In the genomic region with DNA sequence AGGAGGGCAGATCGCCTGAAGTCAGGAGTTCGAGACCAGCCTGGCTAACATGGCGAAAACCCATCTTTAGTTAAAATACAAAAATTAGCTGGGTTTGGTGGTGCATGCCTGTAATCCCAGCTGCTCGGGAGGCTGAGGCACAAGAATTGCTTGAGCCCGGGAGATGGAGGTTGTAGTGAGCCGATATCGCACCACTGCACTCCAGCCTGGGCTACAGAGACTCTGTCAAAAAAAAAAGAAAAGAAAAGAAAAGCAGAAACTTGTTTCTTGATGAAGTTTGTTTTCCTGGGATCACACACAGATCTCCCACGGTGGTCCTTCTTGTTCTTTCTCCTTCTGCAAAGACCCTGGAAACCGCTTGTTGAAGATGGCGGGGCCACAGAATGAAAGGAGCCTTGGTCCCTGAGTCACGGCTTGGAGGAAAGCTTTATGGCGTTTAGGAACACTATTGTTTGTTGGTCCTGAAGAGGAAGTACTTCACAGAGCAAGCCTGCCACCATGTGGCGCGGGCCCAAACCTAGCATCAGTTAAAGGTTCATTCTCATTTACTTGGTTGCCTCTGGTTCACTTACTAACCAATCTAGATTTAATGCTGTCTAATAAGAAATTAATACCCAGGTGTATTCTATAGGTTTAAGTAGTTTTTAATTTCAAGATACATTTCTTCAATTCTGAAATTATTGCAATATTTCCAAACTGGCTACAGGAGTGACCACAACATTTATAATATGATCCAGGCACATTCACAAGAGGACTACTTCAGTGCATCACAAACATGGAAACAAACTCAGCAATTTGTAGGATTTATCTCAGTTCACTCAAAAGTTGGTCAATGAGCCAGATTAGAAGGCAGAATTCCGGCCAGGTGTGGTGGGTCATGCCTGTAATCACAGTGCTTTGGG, we compare ENCODE assay signal across 8 cellular contexts. TPM values are rescaled to one million over a fixed set of nuclear protein-coding genes. Genes with fewer than 3 reads are reported as not detected.
DNase-seq lines count a peak whose midpoint lies in the region; ATAC-seq, FAIRE-seq and TF ChIP-seq lines count a peak whose summit lies in the region.

No MANE protein-coding gene starts in this region.

- H3K4me3 Mint-ChIP-seq in mesothelial cell of epicardium: peak overlapping the region; percentile 62

- no peaks in the 10 kb centered on the region for H3K36me3 Mint-ChIP-seq in mesothelial cell of epicardium

- no peaks in the 10 kb centered on the region for H3K36me3 ChIP-seq in effector memory CD4-positive, alpha-beta T cell (ENCODE audit: control insufficient read depth, insufficient read depth, low read length)

- H3K4me3 ChIP-seq in effector memory CD4-positive, alpha-beta T cell (ENCODE audit: insufficient read depth, low read depth, low read length, poor library complexity, severe bottlenecking): peak overlapping the region; percentile 35

- no peak overlapping the region for H3K27ac ChIP-seq in effector memory CD4-positive, alpha-beta T cell (ENCODE audit: insufficient read depth, low read length, poor library complexity, severe bottlenecking)

- peaks cover 16% of the 10 kb centered on the region for H3K4me1 Mint-ChIP-seq in mesothelial cell of epicardium

- no peaks in the 10 kb centered on the region for H3K4me1 ChIP-seq in effector memory CD4-positive, alpha-beta T cell (ENCODE audit: control insufficient read depth, insufficient read depth, low read length, poor library complexity, severe bottlenecking)

- H3K9me3 Mint-ChIP-seq in mesothelial cell of epicardium: no peaks in the 10 kb centered on the region

- no peaks in the 10 kb centered on the region for H3K9me3 ChIP-seq in effector memory CD4-positive, alpha-beta T cell (ENCODE audit: control insufficient read depth, low read length)

- FAIRE-seq in HTR-8/SVneo (lab: Jason Lieb, UNC): no peak

- peak; percentile 25 for TF ChIP-seq CTCF in mesothelial cell of epicardium (IDR thresholded peaks at IDR 0.05; ENCODE audit: unreplicated experiment)

- peak overlapping the region; percentile 83 for H3K27ac Mint-ChIP-seq in mesothelial cell of epicardium

- no peaks in the 10 kb centered on the region for H3K27me3 ChIP-seq in effector memory CD4-positive, alpha-beta T cell (replicated peaks; ENCODE audit: control insufficient read depth, insufficient read depth, low read length, poor library complexity, severe bottlenecking)

- H3K27me3 Mint-ChIP-seq in mesothelial cell of epicardium (ENCODE audit: low read depth): no peaks in the 10 kb centered on the region

- peak; percentile 92 for ATAC-seq in GM21381 (IDR thresholded peaks at IDR 0.05; ENCODE audit: unreplicated experiment)

- DNase-seq in COLO829 (ENCODE audit: low spot score): peak; percentile 79
- DNase-seq in HTR-8/SVneo (ENCODE audit: insufficient read length, low spot score): peak; percentile 69
- peak; percentile 48 for DNase-seq in NK-92 treated with Interleukin-12 subunit alpha and Interleukin-12 subunit beta, amount 100 ng/mL, for 24 hours (lab: John Stamatoyannopoulos, UW)
- DNase-seq in activated CD8-positive, alpha-beta memory T cell treated with anti-CD3 and anti-CD28 coated beads for 1 hour (ENCODE audit: extremely low read depth in 1 of 2, low read depth in 1 of 2): peak; percentile 51 to 69
- peak; percentile 52 to 63 (median 57) for DNase-seq in effector memory CD4-positive, alpha-beta T cell
- peak; percentile 46 to 75 for DNase-seq in mesothelial cell of epicardium (ENCODE audit: low spot score in 2 of 2, unreplicated experiment in 2 of 2)
- DNase-seq in stimulated activated CD8-positive, alpha-beta memory T cell treated with anti-CD3 and anti-CD28 coated beads, Interleukin-12 subunit alpha, Interleukin-12 subunit beta, amount 100 ng/mL, for 4 hours (ENCODE audit: low read depth): peak; percentile 58

RNA-seq across cellular contexts. Expression of gene ARL11, which starts 21.3 kb away (rescaled TPM):
- 0.11 to 0.20 TPM (median 0.16 TPM) in 3 replicates for total RNA-seq in mesothelial cell of epicardium

RNA-seq across cellular contexts. Expression of gene RCBTB1, which starts 21.6 kb away (rescaled TPM):
- 24.2 to 24.4 TPM (median 24.3 TPM) in 3 replicates for total RNA-seq in mesothelial cell of epicardium
